ENCODE assay signal across 26 cellular contexts in the genomic region with DNA sequence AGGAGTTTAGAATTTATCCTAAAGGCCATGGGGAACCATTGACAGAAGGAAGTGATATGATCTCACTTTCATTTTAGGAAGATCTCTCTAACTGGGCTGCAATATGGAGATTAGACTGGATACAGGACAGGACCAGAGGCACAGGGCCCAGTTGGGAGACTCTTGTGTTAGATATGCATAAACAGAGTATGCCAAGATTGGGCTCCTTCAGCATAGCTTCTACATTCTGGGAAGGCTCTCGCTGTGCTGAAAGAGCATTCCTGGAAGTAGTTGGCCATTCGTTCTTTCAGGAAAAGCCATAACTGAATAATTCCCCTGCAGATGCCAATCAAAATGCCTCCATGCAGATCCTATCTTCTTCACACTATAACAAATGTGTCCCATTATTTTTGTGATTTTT.
"Had no signal": no experiment of that assay in that cellular context is flagged by ENCODE, and none has a peak within 500 bp of the region (broad histone marks: within the 10 kb centered on the region; RNA-seq: fewer than 3 reads in every experiment).

No MANE protein-coding gene starts in this region.

- H3K4me3 Mint-ChIP-seq: activated naive CD8-positive, alpha-beta T cell treated with anti-CD3 and anti-CD28 coated beads for 36 hours; dendritic cell treated with granulocyte-macrophage colony-stimulating factor and Interleukin-4, amounts not matched to agents 40 ng/mL and 50 ng/mL, for 4 days; nephron progenitor cell; stimulated activated effector memory CD8-positive, alpha-beta T cell treated with anti-CD3 and anti-CD28 coated beads, Interleukin-12 subunit alpha, Interleukin-12 subunit beta, amount 100 ng/mL, for 72 hours; stimulated activated naive CD8-positive, alpha-beta T cell treated with anti-CD3 and anti-CD28 coated beads, Interleukin-15, Interleukin-2, amounts not matched to agents 100 ng/mL and 50 ng/mL, for 24 hours had no signal

- H3K9me3 ChIP-seq: adrenal gland, breast epithelium, esophagus muscularis mucosa, mucosa of descending colon, neutrophil, ovary, right lobe of liver had no signal

- H3K4me1 Mint-ChIP-seq: activated naive CD8-positive, alpha-beta T cell treated with anti-CD3 and anti-CD28 coated beads for 36 hours had no signal

- H3K27ac Mint-ChIP-seq: activated naive CD8-positive, alpha-beta T cell treated with anti-CD3 and anti-CD28 coated beads for 36 hours; dendritic cell treated with granulocyte-macrophage colony-stimulating factor and Interleukin-4, amounts not matched to agents 40 ng/mL and 50 ng/mL, for 4 days; nephron progenitor cell; progenitor cell of endocrine pancreas; stimulated activated effector memory CD8-positive, alpha-beta T cell treated with anti-CD3 and anti-CD28 coated beads, Interleukin-12 subunit alpha, Interleukin-12 subunit beta, amount 100 ng/mL, for 72 hours; stimulated activated naive CD8-positive, alpha-beta T cell treated with anti-CD3 and anti-CD28 coated beads, Interleukin-15, Interleukin-2, amounts not matched to agents 100 ng/mL and 50 ng/mL, for 24 hours had no signal

- H3K27me3 Mint-ChIP-seq: activated naive CD8-positive, alpha-beta T cell treated with anti-CD3 and anti-CD28 coated beads for 36 hours; dendritic cell treated with granulocyte-macrophage colony-stimulating factor and Interleukin-4, amounts not matched to agents 40 ng/mL and 50 ng/mL, for 4 days; progenitor cell of endocrine pancreas; stimulated activated naive CD8-positive, alpha-beta T cell treated with anti-CD3 and anti-CD28 coated beads, Interleukin-15, Interleukin-2, amounts not matched to agents 100 ng/mL and 50 ng/mL, for 24 hours had no signal

- H3K27me3 ChIP-seq: adrenal gland, breast epithelium, esophagus muscularis mucosa, neutrophil, ovary, right lobe of liver had no signal

- ATAC-seq: activated CD4-positive, CD25-positive, alpha-beta regulatory T cell treated with anti-CD3 and anti-CD28 coated beads, Interleukin-2, amount 50 U/mL, for 24 hours; left ventricle myocardium superior; mucosa of descending colon; right lobe of liver; stimulated activated effector memory CD8-positive, alpha-beta T cell treated with anti-CD3 and anti-CD28 coated beads, Interleukin-12 subunit alpha, Interleukin-12 subunit beta, amount 100 ng/mL, for 72 hours had no signal

- H3K36me3 Mint-ChIP-seq: stimulated activated effector memory CD8-positive, alpha-beta T cell treated with anti-CD3 and anti-CD28 coated beads, Interleukin-12 subunit alpha, Interleukin-12 subunit beta, amount 100 ng/mL, for 72 hours had no signal

- H3K36me3 ChIP-seq: adrenal gland, breast epithelium, ovary, right lobe of liver had no signal

- H3K9me3 Mint-ChIP-seq: activated naive CD8-positive, alpha-beta T cell treated with anti-CD3 and anti-CD28 coated beads for 36 hours; stimulated activated effector memory CD8-positive, alpha-beta T cell treated with anti-CD3 and anti-CD28 coated beads, Interleukin-12 subunit alpha, Interleukin-12 subunit beta, amount 100 ng/mL, for 72 hours; stimulated activated naive CD8-positive, alpha-beta T cell treated with anti-CD3 and anti-CD28 coated beads, Interleukin-15, Interleukin-2, amounts not matched to agents 100 ng/mL and 50 ng/mL, for 24 hours had no signal

- H3K27ac ChIP-seq: adrenal gland, breast epithelium, esophagus muscularis mucosa, neutrophil, ovary, right lobe of liver, skin epidermis, VCaP had no signal

- DNase-seq: activated CD4-positive, alpha-beta T cell treated with anti-CD3 and anti-CD28 coated beads for 48 hours; activated CD4-positive, alpha-beta T cell treated with anti-CD3 and anti-CD28 coated beads, Interleukin-2, amount 50 U/mL, for 48 hours; activated CD8-positive, alpha-beta memory T cell treated with anti-CD3 and anti-CD28 coated beads for 24 hours; activated effector memory CD4-positive, alpha-beta T cell treated with Interleukin-2 at 50 U/mL for 16 hours; activated naive CD4-positive, alpha-beta T cell treated with Interleukin-2 at 50 U/mL for 16 hours; activated naive CD8-positive, alpha-beta T cell treated with anti-CD3 and anti-CD28 coated beads for 36 hours; adrenal gland; central memory CD4-positive, alpha-beta T cell; left cardiac atrium; left ventricle myocardium superior; mucosa of descending colon; nephron progenitor cell; ovary; right lobe of liver; stimulated activated CD4-positive, alpha-beta T cell treated with anti-CD3 and anti-CD28 coated beads, Interleukin-4, amount 100 ng/mL, for 24 hours; T-helper 9 cell had no signal

- H3K4me1 ChIP-seq: adrenal gland, breast epithelium, right lobe of liver had no signal

- H3K4me3 ChIP-seq: adrenal gland, breast epithelium, esophagus muscularis mucosa, mucosa of descending colon, ovary, right lobe of liver, skin epidermis had no signal
